ENCODE assay signal across 8 cellular contexts in the genomic region with DNA sequence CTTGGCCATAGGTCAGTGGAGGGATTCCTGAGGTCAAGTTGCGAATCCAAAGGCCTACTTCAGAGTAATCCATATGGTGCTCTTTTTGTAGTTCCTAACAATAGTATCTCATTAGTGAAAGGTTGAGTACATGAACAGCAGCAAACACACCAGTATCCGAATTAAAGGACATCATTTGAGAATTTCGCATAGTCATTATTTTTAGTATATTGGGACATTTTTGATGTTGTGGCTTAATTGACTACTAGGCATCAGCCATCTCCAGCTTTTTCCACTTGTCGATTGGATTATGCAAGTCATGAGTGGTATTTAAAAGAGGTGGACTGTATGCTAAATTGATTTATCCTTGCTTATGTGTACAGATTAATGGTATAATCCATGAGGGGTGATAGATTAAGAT. TPM values are rescaled to one million over a fixed set of nuclear protein-coding genes. Genes with fewer than 3 reads are reported as not detected.
A peak's percentile ranks its signal among the peaks of the same experiment; 100 is the strongest.
DNase-seq lines count a peak whose midpoint lies in the region; ATAC-seq and TF ChIP-seq lines count a peak whose summit lies in the region.
"Had no signal": no experiment of that assay in that cellular context is flagged by ENCODE, and none has a peak within 500 bp of the region (broad histone marks: within the 10 kb centered on the region; RNA-seq: fewer than 3 reads in every experiment).

No MANE protein-coding gene starts in this region.

- H3K79me2 ChIP-seq in Loucy (ENCODE audit: insufficient read depth, low read length) (peaks cover 100% of the 10 kb centered on the region), parathyroid adenoma (peaks cover 52% of the 10 kb centered on the region)

- POLR2A ChIA-PET in CD8-positive, alpha-beta memory T cell (lab: Charles Lee) = interaction anchor here (0.6 to 1.2 kb wide), 2 partner anchors 21 to 845 kb away, joined by 3 to 4 read pairs; no protein-coding TSS in a partner anchor

- H3K4me1 Mint-ChIP-seq in CD8-positive, alpha-beta memory T cell = peaks cover 74 to 91% (median 90%) of the 10 kb centered on the region in 3 donors

- ATAC-seq in GM18861 (IDR thresholded peaks at IDR 0.05; ENCODE audit: unreplicated experiment) = no peak

- no peak overlapping the region for H2AFZ ChIP-seq in Loucy (ENCODE audit: low read length)
- no peak overlapping the region for H2AFZ ChIP-seq in parathyroid adenoma

- peak overlapping the region in 5 of 8 donors; percentile 37 to 90 (median 82) for H3K27ac Mint-ChIP-seq in CD8-positive, alpha-beta memory T cell

- no peaks in the 10 kb centered on the region for H3K9me2 ChIP-seq in Loucy (replicated peaks; ENCODE audit: low read depth, low read length)

- H3K4me3 Mint-ChIP-seq in CD8-positive, alpha-beta memory T cell = peak overlapping the region in 2 of 7 donors; percentile 20 to 45

- no peaks in the 10 kb centered on the region for H3K9me3 ChIP-seq in CD8-positive, alpha-beta memory T cell (ENCODE audit: low read length)
- no peaks in the 10 kb centered on the region for H3K9me3 ChIP-seq in Loucy (ENCODE audit: insufficient read depth, low read depth, low read length)
- H3K9me3 ChIP-seq in colonic mucosa = no peaks in the 10 kb centered on the region
- no peaks in the 10 kb centered on the region for H3K9me3 ChIP-seq in parathyroid adenoma (ENCODE audit: control insufficient read depth, low read length)

- H3K36me3 ChIP-seq in CD8-positive, alpha-beta memory T cell (ENCODE audit: insufficient read depth, low read length) = no peaks in the 10 kb centered on the region
- H3K36me3 ChIP-seq in Loucy (ENCODE audit: insufficient read depth, low read length) = no peaks in the 10 kb centered on the region
- H3K36me3 ChIP-seq in colonic mucosa = no peaks in the 10 kb centered on the region
- no peaks in the 10 kb centered on the region for H3K36me3 ChIP-seq in parathyroid adenoma (ENCODE audit: control insufficient read depth, insufficient read depth, low read length)

- H3K27me3 ChIP-seq in CD8-positive, alpha-beta memory T cell (ENCODE audit: insufficient read depth, low read length, poor library complexity, severe bottlenecking) = no peaks in the 10 kb centered on the region
- H3K27me3 ChIP-seq in Loucy (ENCODE audit: insufficient read depth, low read length, poor library complexity, severe bottlenecking) = no peaks in the 10 kb centered on the region
- no peaks in the 10 kb centered on the region for H3K27me3 ChIP-seq in colonic mucosa
- H3K27me3 ChIP-seq in parathyroid adenoma (ENCODE audit: control insufficient read depth, insufficient read depth, low read length) = no peaks in the 10 kb centered on the region

- CTCF ChIA-PET in CD8-positive, alpha-beta memory T cell (lab: Charles Lee) = interaction anchor here (0.6 to 3.7 kb wide), 12 partner anchors 10 to 910 kb away, joined by 3 to 25 read pairs (median 4); no protein-coding TSS in a partner anchor

- no peaks in the 10 kb centered on the region for H3F3A ChIP-seq in Loucy (ENCODE audit: low read depth)

- no peak overlapping the region for H3K4me3 ChIP-seq in CD8-positive, alpha-beta memory T cell (ENCODE audit: low read length)
- H3K4me3 ChIP-seq in Loucy (ENCODE audit: low read length, poor library complexity, severe bottlenecking) (no peak overlapping the region), colonic mucosa (no peak overlapping the region), parathyroid adenoma (ENCODE audit: low read depth, low read length) (no peak overlapping the region)

- H3K9ac ChIP-seq in Loucy (ENCODE audit: low read depth, low read length, poor library complexity, severe bottlenecking) (peak overlapping the region; percentile 46), colonic mucosa (ENCODE audit: low read depth in 2 of 2, low read length in 2 of 2) (no peak overlapping the region), parathyroid adenoma (no peak overlapping the region)

- H4K20me1 ChIP-seq in Loucy (ENCODE audit: insufficient read depth, low read length, poor library complexity, severe bottlenecking) = peaks cover 73% of the 10 kb centered on the region

- H3K27me3 Mint-ChIP-seq in CD8-positive, alpha-beta memory T cell = no peaks in the 10 kb centered on the region

- H3K4me2 ChIP-seq in Loucy (ENCODE audit: low read depth, low read length, poor library complexity, severe bottlenecking) (peak overlapping the region; percentile 54), parathyroid adenoma (ENCODE audit: low read length) (no peak overlapping the region)

- no peaks in the 10 kb centered on the region for H3K9me3 Mint-ChIP-seq in CD8-positive, alpha-beta memory T cell

- intact Hi-C loops in colonic mucosa (cut with DNase I) = no loop called here

- H3K36me3 Mint-ChIP-seq in CD8-positive, alpha-beta memory T cell = peaks cover 0 to 3% (median 0%) of the 10 kb centered on the region in 3 donors

- DNase-seq in CD8-positive, alpha-beta memory T cell = no peak
- DNase-seq in colonic mucosa (no peak), CD1c-positive myeloid dendritic cell (ENCODE audit: extremely low spot score) (no peak), NOMO-1 (lab: John Stamatoyannopoulos, UW; ENCODE audit: unreplicated experiment in 2 of 2) (no peak)
- DNase-seq: left colon had no signal

- TF ChIP-seq CTCF in Loucy (conservative IDR thresholded peaks at IDR 0.05; ENCODE audit: low read length) = no peak
- no peak for TF ChIP-seq CTCF in colonic mucosa (IDR thresholded peaks at IDR 0.05)
- TF ChIP-seq CTCF in parathyroid adenoma (IDR thresholded peaks at IDR 0.05) = no peak

- H3K4me1 ChIP-seq in CD8-positive, alpha-beta memory T cell (ENCODE audit: insufficient read depth, low read length) = peaks cover 70% of the 10 kb centered on the region
- H3K4me1 ChIP-seq in Loucy (ENCODE audit: insufficient read depth, low read length, poor library complexity, severe bottlenecking) (peaks cover 38% of the 10 kb centered on the region), colonic mucosa (no peaks in the 10 kb centered on the region), parathyroid adenoma (peaks cover 14% of the 10 kb centered on the region)

- no peak overlapping the region for H3K27ac ChIP-seq in CD8-positive, alpha-beta memory T cell (ENCODE audit: low read depth, low read length)
- H3K27ac ChIP-seq in colonic mucosa (peak overlapping the region; percentile 9), parathyroid adenoma (peak overlapping the region; percentile 8)

RNA-seq across cellular contexts. Expression of gene MAP3K1, which starts 23.7 kb away (rescaled TPM):
- 10 to 100 TPM; 18.1 to 18.7 TPM for total RNA-seq in CD8-positive, alpha-beta memory T cell
- polyA plus RNA-seq in CD8-positive, alpha-beta memory T cell = 34.6 TPM
- 10 to 100 TPM; 12.2 to 12.6 TPM for total RNA-seq in colonic mucosa
